ENCODE assay signal across 21 cellular contexts in the genomic region with DNA sequence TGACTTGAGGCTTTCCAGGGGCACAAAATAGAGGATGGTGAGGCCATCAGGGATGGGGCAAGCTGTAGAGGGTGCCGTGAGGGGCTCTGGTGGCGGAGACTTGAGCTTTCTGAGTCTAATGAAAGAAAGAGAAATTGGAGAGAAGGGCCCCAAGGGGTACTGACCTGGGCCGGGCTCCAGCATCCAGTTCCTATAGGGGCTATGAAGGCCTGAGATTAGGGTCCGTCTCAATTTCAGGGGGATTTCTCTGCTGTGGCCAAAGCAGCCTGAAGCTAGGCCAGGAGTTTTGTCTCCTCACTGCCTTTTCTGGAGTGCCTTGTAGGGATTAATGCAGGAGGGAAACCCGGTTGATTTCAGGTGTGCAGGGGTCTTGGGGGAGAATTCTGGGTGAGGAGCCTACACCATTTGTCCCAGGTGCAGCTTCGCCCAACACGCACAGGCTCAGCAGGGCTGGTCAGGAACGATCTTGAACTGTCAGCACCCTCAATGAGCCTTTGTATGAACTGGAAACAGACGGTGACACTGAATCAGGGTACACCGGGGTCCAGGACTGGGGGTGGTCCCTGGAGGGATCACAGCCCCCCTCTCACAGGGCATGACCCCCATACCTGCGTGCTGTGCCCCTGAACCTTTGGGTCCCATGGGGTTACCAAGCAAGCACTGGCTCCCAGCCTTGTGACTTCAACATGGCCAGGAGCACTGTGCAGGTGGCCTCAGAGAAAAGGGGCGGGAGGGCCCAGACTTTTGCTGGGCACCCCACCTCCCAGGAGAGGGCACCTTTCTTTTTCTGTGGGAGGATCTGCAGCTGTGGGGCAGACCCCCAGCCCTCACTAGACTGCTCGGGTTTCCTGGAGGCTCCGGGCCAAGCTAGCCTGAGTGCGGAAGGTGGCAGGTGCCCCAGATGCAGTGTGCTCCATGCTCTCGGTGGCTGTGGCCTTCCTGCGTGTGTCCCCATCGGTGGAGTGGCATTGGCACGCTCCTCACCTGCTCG.
A peak's percentile ranks its signal among the peaks of the same experiment; 100 is the strongest.
DNase-seq lines count a peak whose midpoint lies in the region; ATAC-seq and TF ChIP-seq lines count a peak whose summit lies in the region.
"Had no signal": no experiment of that assay in that cellular context is flagged by ENCODE, and none has a peak within 500 bp of the region (broad histone marks: within the 10 kb centered on the region; RNA-seq: fewer than 3 reads in every experiment).

No MANE protein-coding gene starts in this region.

- no peaks in the 10 kb centered on the region for H3K36me3 ChIP-seq in BLaER1
- H3K36me3 ChIP-seq in esophagus muscularis mucosa: no peaks in the 10 kb centered on the region
- H3K36me3 ChIP-seq: gastrocnemius medialis, ovary had no signal

- no peaks in the 10 kb centered on the region for H4K20me1 ChIP-seq in BLaER1

- TF ChIP-seq CTCF in esophagus muscularis mucosa (IDR thresholded peaks at IDR 0.05): no peak

- 0 out of 2 replicates have a peak, but pooled peaks cover 10% of the 10 kb centered on the region for H3K9me3 ChIP-seq in BLaER1
- H3K9me3 ChIP-seq in esophagus muscularis mucosa: no peaks in the 10 kb centered on the region
- H3K9me3 ChIP-seq: gastrocnemius medialis had no signal

- intact Hi-C loops in esophagus muscularis mucosa (cut with DNase I): no loop called here
- intact Hi-C loops in posterior vena cava (cut with DNase I): no loop called here

- TF ChIP-seq POLR2A in esophagus muscularis mucosa (IDR thresholded peaks at IDR 0.05; ENCODE audit: low read depth): no peak

- DNase-seq in ELF-1 (ENCODE audit: low read depth, low spot score) (peak; percentile 0), esophagus muscularis mucosa (ENCODE audit: extremely low spot score) (peak; percentile 83), posterior vena cava (ENCODE audit: low spot score) (peak; percentile 68), DMS53 (lab: John Stamatoyannopoulos, UW) (no peak), NCI-H345 (lab: John Stamatoyannopoulos, UW) (no peak)
- DNase-seq: activated B cell treated with CpG ODN at 0.5 μM for 24 hours; effector memory CD4-positive, alpha-beta T cell; gastrocnemius medialis; HFFc6; hypothalamus; mammary epithelial cell; NCI-H1436 treated with DMSO at 0.1 percent for 48 hours; NCI-H510A treated with DMSO at 0.1 percent for 48 hours; T-helper 9 cell had no signal

- 86% methylated on average over 11 of the region's 20 CpGs for WGBS in esophagus muscularis mucosa

- TF ChIP-seq EP300 in esophagus muscularis mucosa (IDR thresholded peaks at IDR 0.05): no peak

- peaks cover 10% of the 10 kb centered on the region for H3K4me1 ChIP-seq in BLaER1
- H3K4me1 ChIP-seq in esophagus muscularis mucosa: peaks cover 7 to 15% (median 13%) of the 10 kb centered on the region in 4 donors

- no peak overlapping the region for H3K9ac ChIP-seq in BLaER1

- H3K4me2 ChIP-seq in BLaER1: peak overlapping the region; percentile 34; the same call in 1 of the 2 replicates

- no peak for ATAC-seq in GM19452 (IDR thresholded peaks at IDR 0.05; ENCODE audit: unreplicated experiment)
- ATAC-seq: esophagus mucosa, gastrocnemius medialis, GM12878, K562, right cardiac atrium had no signal

- H3K27ac ChIP-seq in BLaER1: no peak overlapping the region
- no peak overlapping the region for H3K27ac ChIP-seq in esophagus muscularis mucosa (replicated peaks in 1 of 4)
- H3K27ac ChIP-seq: gastrocnemius medialis, ovary had no signal

- H3K4me3 ChIP-seq in BLaER1: no peak overlapping the region
- no peak overlapping the region for H3K4me3 ChIP-seq in esophagus muscularis mucosa
- H3K4me3 ChIP-seq: gastrocnemius medialis, GM12878, K562, ovary had no signal

- H3K27me3 ChIP-seq in BLaER1 (no peaks in the 10 kb centered on the region), esophagus muscularis mucosa (peaks cover 0 to 29% (median 7%) of the 10 kb centered on the region in 4 donors)
- H3K27me3 ChIP-seq: ovary had no signal

Comparison
In these comparisons a context has a peak if more than half of its experiments do, and no peak if none do; other contexts are left out.
1. DNase-seq: peak in ELF-1 (single experiment), esophagus muscularis mucosa (single experiment) and posterior vena cava (single experiment); none in DMS53 (single experiment) and NCI-H345 (single experiment).